ENCODE assay signal across 1 cellular context in the genomic region with DNA sequence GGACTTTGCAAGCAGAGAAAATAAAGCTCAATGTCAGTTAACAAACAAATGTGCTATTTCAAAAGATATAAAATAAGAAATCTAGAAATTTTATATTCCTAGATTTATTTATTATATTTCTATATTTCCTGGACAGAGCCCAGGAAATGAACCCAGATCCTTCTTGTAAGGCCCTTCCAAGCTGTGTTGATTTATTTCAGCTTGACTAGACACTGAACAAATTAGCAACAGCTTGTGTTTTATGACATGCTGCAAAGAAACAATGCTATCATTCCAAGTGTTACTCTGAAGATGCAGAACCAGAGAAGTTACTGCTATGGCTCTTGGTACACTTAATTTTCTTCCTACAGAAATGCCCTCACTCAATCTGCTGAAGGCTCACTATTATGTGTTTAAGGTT.
TF ChIP-seq lines count a peak whose summit lies in the region.

No MANE protein-coding gene starts in this region.

TF ChIP-seq in HepG2, 621 proteins besides CTCF, POLR2A, EP300 and RAD21 (continued from another document):
- TF ChIP-seq, protein P1, sequence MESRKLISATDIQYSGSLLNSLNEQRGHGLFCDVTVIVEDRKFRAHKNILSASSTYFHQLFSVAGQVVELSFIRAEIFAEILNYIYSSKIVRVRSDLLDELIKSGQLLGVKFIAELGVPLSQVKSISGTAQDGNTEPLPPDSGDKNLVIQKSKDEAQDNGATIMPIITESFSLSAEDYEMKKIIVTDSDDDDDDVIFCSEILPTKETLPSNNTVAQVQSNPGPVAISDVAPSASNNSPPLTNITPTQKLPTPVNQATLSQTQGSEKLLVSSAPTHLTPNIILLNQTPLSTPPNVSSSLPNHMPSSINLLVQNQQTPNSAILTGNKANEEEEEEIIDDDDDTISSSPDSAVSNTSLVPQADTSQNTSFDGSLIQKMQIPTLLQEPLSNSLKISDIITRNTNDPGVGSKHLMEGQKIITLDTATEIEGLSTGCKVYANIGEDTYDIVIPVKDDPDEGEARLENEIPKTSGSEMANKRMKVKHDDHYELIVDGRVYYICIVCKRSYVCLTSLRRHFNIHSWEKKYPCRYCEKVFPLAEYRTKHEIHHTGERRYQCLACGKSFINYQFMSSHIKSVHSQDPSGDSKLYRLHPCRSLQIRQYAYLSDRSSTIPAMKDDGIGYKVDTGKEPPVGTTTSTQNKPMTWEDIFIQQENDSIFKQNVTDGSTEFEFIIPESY (CRISPR knock-in tag; IDR thresholded peaks at IDR 0.05) = no peak
- TF ChIP-seq ZFAT (CRISPR knock-in tag; conservative IDR thresholded peaks at IDR 0.05) (no peak), IRF2 (CRISPR knock-in tag; IDR thresholded peaks at IDR 0.05) (no peak), SOX6 (IDR thresholded peaks at IDR 0.05) (no peak), SOX6 (CRISPR knock-in tag; IDR thresholded peaks at IDR 0.05) (no peak), ZNF296 (CRISPR knock-in tag; conservative IDR thresholded peaks at IDR 0.05) (no peak), ZNF605 (CRISPR knock-in tag; IDR thresholded peaks at IDR 0.05) (no peak), MED1 (CRISPR knock-in tag; IDR thresholded peaks at IDR 0.05) (no peak), CBFB (CRISPR knock-in tag; IDR thresholded peaks at IDR 0.05) (no peak)
TF ChIP-seq in HepG2: peak in this region for 0.
